In the genomic region with DNA sequence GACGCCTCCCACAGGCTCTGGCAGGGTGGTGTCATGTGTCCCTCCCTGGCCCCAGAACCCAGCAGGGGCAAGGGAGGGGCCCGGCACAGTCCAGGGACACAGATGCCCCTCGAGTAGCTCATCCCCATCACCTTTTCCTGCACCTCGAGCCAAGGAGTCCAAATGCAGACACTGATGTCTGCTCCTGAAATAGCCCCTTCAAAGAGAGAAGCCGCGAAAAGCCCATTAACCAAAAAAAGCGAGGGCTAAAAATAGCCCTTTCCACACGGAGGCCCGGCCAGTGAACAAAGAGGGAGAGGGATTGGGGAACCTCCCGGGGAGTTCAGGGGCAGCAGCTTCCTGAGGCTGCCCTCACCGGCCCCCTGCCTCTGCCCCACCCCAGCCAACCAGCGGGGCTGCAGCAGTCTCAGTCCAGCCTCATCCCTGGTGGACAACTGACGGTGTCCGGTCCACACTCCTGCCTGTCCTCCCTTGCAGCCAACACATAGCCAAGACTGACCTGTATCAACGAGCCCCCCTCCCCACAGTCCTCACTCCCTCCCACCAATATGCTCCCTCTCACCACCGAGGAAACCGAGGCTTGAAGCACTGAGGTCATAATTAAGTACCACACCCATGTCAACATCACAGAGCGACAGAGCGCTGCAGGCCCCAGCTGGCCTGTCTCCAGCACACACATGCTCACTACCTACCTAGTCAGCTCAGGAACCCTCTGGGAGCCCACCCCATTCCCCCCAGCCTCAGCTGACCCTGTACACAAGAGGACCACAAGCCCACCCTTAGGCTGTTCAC, we compare ENCODE assay signal across 9 cellular contexts. TPM values are rescaled to one million over a fixed set of nuclear protein-coding genes. Genes with fewer than 3 reads are reported as not detected.
DNase-seq lines count a peak whose midpoint lies in the region; ATAC-seq, FAIRE-seq and TF ChIP-seq lines count a peak whose summit lies in the region.
"Had no signal": no experiment of that assay in that cellular context is flagged by ENCODE, and none has a peak within 500 bp of the region (broad histone marks: within the 10 kb centered on the region; RNA-seq: fewer than 3 reads in every experiment).

No MANE protein-coding gene starts in this region.

- peaks cover 66% of the 10 kb centered on the region for H3K36me3 ChIP-seq in rectal smooth muscle tissue (ENCODE audit: control insufficient read depth, insufficient read depth, low read length)

- H3K27ac ChIP-seq in rectal smooth muscle tissue (ENCODE audit: low read depth, low read length) = no peak overlapping the region

- H3K36me3 Mint-ChIP-seq in activated T-helper 2 cell treated with anti-CD3 and anti-CD28 coated beads, Interferon-gamma antibody, Interleukin-2, Interleukin-4, amounts not matched to agents 10 μg/mL and 5 μg/mL and 100 μg/mL, durations not matched to agents 14 hours and 24 hours and 36 hours (ENCODE audit: low read depth) = peaks cover 95% of the 10 kb centered on the region

- no peaks in the 10 kb centered on the region for H3K27me3 ChIP-seq in rectal smooth muscle tissue (ENCODE audit: control insufficient read depth, insufficient read depth, low read length)

- peak overlapping the region; percentile 3 for H3K4me3 ChIP-seq in rectal smooth muscle tissue (ENCODE audit: low read length)

- intact Hi-C loops in activated T-helper 2 cell treated with anti-CD3 and anti-CD28 coated beads, Interferon-gamma antibody, Interleukin-2, Interleukin-4, amounts not matched to agents 10 μg/mL and 5 μg/mL and 100 μg/mL, durations not matched to agents 14 hours and 24 hours and 36 hours (cut with micrococcal nuclease) = loop anchor here (10.0 kb wide), 1 partner anchor 582 kb away; no protein-coding TSS in a partner anchor
- intact Hi-C loops in left ventricle myocardium superior (cut with micrococcal nuclease) = no loop called here

- H3K27ac Mint-ChIP-seq in activated T-helper 2 cell treated with anti-CD3 and anti-CD28 coated beads, Interferon-gamma antibody, Interleukin-2, Interleukin-4, amounts not matched to agents 10 μg/mL and 5 μg/mL and 100 μg/mL, durations not matched to agents 14 hours and 24 hours and 36 hours = peak overlapping the region; percentile 70

- no peak overlapping the region for H3K4me3 Mint-ChIP-seq in activated T-helper 2 cell treated with anti-CD3 and anti-CD28 coated beads, Interferon-gamma antibody, Interleukin-2, Interleukin-4, amounts not matched to agents 10 μg/mL and 5 μg/mL and 100 μg/mL, durations not matched to agents 14 hours and 24 hours and 36 hours (ENCODE audit: low read depth)

- ATAC-seq in left ventricle myocardium superior = peak; percentile 57
- ATAC-seq in GM18867 (IDR thresholded peaks at IDR 0.05; ENCODE audit: unreplicated experiment) = no peak
- ATAC-seq in activated CD4-positive, CD25-positive, alpha-beta regulatory T cell treated with anti-CD3 and anti-CD28 coated beads, Interleukin-2, amount 50 U/mL, for 24 hours = no peak

- H3K27me3 Mint-ChIP-seq in activated T-helper 2 cell treated with anti-CD3 and anti-CD28 coated beads, Interferon-gamma antibody, Interleukin-2, Interleukin-4, amounts not matched to agents 10 μg/mL and 5 μg/mL and 100 μg/mL, durations not matched to agents 14 hours and 24 hours and 36 hours (ENCODE audit: low read depth) = no peaks in the 10 kb centered on the region

- no peaks in the 10 kb centered on the region for H3K9me3 Mint-ChIP-seq in activated T-helper 2 cell treated with anti-CD3 and anti-CD28 coated beads, Interferon-gamma antibody, Interleukin-2, Interleukin-4, amounts not matched to agents 10 μg/mL and 5 μg/mL and 100 μg/mL, durations not matched to agents 14 hours and 24 hours and 36 hours

- H3K9ac ChIP-seq in rectal smooth muscle tissue (ENCODE audit: low read length) = no peak overlapping the region

- DNase-seq in GM12891 (ENCODE audit: insufficient read length, low spot score) (no peak), left ventricle myocardium superior (peak; percentile 64), DMS79 (lab: John Stamatoyannopoulos, UW) (no peak), NCI-H2029 treated with DMSO at 0.1 percent for 48 hours (lab: John Stamatoyannopoulos, UW) (no peak)
- DNase-seq in activated T-helper 2 cell treated with anti-CD3 and anti-CD28 coated beads, Interferon-gamma antibody, Interleukin-2, Interleukin-4, amounts not matched to agents 10 μg/mL and 5 μg/mL and 100 μg/mL, durations not matched to agents 14 hours and 24 hours and 36 hours (ENCODE audit: low spot score) = no peak
- DNase-seq: DMS79 treated with DMSO at 0.1 percent for 48 hours had no signal

- peaks cover 42% of the 10 kb centered on the region for H3K4me1 ChIP-seq in rectal smooth muscle tissue (ENCODE audit: control insufficient read depth, insufficient read depth, low read length)

- no peak for FAIRE-seq in GM12891 (lab: Jason Lieb, UNC)

- peak; percentile 34; the same call in 1 of the 2 replicates for TF ChIP-seq POLR2A in GM12891 (IDR thresholded peaks at IDR 0.05; ENCODE audit: low read depth, low read length)

- H3K4me1 Mint-ChIP-seq in activated T-helper 2 cell treated with anti-CD3 and anti-CD28 coated beads, Interferon-gamma antibody, Interleukin-2, Interleukin-4, amounts not matched to agents 10 μg/mL and 5 μg/mL and 100 μg/mL, durations not matched to agents 14 hours and 24 hours and 36 hours (ENCODE audit: low read depth) = peaks cover 52% of the 10 kb centered on the region

TF ChIP-seq in GM12891, 5 proteins besides CTCF, POLR2A, EP300 and RAD21:
- no peak for TF ChIP-seq PAX5 (IDR thresholded peaks at IDR 0.05; ENCODE audit: insufficient read depth, low read length, severe bottlenecking)
- TF ChIP-seq POLR2AphosphoS5 (IDR thresholded peaks at IDR 0.05; ENCODE audit: low read depth, low read length) = no peak; the same call in 1 of the 2 replicates
- TF ChIP-seq TAF1 (IDR thresholded peaks at IDR 0.05; ENCODE audit: low read depth, low read length) = no peak
- TF ChIP-seq SPI1 (IDR thresholded peaks at IDR 0.05; ENCODE audit: low read depth, low read length) = no peak
TF ChIP-seq in GM12891: peak in this region for 0.

RNA-seq across cellular contexts. Expression of a gene that starts 23.9 kb away (rescaled TPM):
- 199 TPM for polyA plus RNA-seq in GM12891 (2012; ENCODE audit: low read depth, missing spikeins)
- 387 and 398 TPM in 2 replicates for total RNA-seq in activated T-helper 2 cell treated with anti-CD3 and anti-CD28 coated beads, Interferon-gamma antibody, Interleukin-2, Interleukin-4, amounts not matched to agents 10 μg/mL and 5 μg/mL and 100 μg/mL, durations not matched to agents 14 hours and 24 hours and 36 hours
- total RNA-seq in left ventricle myocardium superior = 182 TPM
